Comparison of ENCODE assay signal across 17 cellular contexts in genomic region chr5:54306893-54307292, GRCh38. TPM values are rescaled to one million over a fixed set of nuclear protein-coding genes. Genes with fewer than 3 reads are reported as not detected.
DNase-seq lines count a peak whose midpoint lies in the region; ATAC-seq, FAIRE-seq and TF ChIP-seq lines count a peak whose summit lies in the region.
"Had no signal": no experiment of that assay in that cellular context is flagged by ENCODE, and none has a peak within 500 bp of the region (broad histone marks: within the 10 kb centered on the region; RNA-seq: fewer than 3 reads in every experiment).

No MANE protein-coding gene starts in this region.

- peak overlapping the region; percentile 14 for H3K9ac ChIP-seq in endocrine pancreas (ENCODE audit: control insufficient read depth, insufficient read depth, low read length)
- H3K9ac ChIP-seq: BLaER1 had no signal

- no peaks in the 10 kb centered on the region for H3K36me3 Mint-ChIP-seq in CD4-positive, CD25-positive, alpha-beta regulatory T cell
- peaks cover 2% of the 10 kb centered on the region for H3K36me3 Mint-ChIP-seq in T-helper 17 cell (ENCODE audit: low read depth)
- no peaks in the 10 kb centered on the region for H3K36me3 Mint-ChIP-seq in neural crest cell (ENCODE audit: low read depth)

- peaks cover 4 to 56% (median 40%) of the 10 kb centered on the region in 4 donors for H3K4me1 Mint-ChIP-seq in CD4-positive, CD25-positive, alpha-beta regulatory T cell
- H3K4me1 Mint-ChIP-seq in T-helper 17 cell (peaks cover 35% of the 10 kb centered on the region), neural crest cell (peaks cover 25% of the 10 kb centered on the region)

- H3K27me3 ChIP-seq in CD4-positive, CD25-positive, alpha-beta regulatory T cell (ENCODE audit: control insufficient read depth, insufficient read depth, low read length), result no peaks in the 10 kb centered on the region
- H3K27me3 ChIP-seq in endocrine pancreas (ENCODE audit: control insufficient read depth, insufficient read depth, low read length), result no peaks in the 10 kb centered on the region
- H3K27me3 ChIP-seq: BLaER1 had no signal

- H3K27me3 Mint-ChIP-seq in CD4-positive, CD25-positive, alpha-beta regulatory T cell, result peaks cover 11% of the 10 kb centered on the region
- no peaks in the 10 kb centered on the region for H3K27me3 Mint-ChIP-seq in T-helper 17 cell
- H3K27me3 Mint-ChIP-seq in neural crest cell (ENCODE audit: low read depth), result peaks cover 17% of the 10 kb centered on the region

- no peaks in the 10 kb centered on the region for H3K9me3 Mint-ChIP-seq in CD4-positive, CD25-positive, alpha-beta regulatory T cell
- no peaks in the 10 kb centered on the region for H3K9me3 Mint-ChIP-seq in neural crest cell

- H3K27ac ChIP-seq in CD4-positive, CD25-positive, alpha-beta regulatory T cell (ENCODE audit: insufficient read depth, low read length, poor library complexity, severe bottlenecking), result no peak overlapping the region
- H3K27ac ChIP-seq: 22Rv1, BLaER1 had no signal

- H3K36me3 ChIP-seq in CD4-positive, CD25-positive, alpha-beta regulatory T cell (ENCODE audit: control insufficient read depth, insufficient read depth, low read length), result no peaks in the 10 kb centered on the region
- no peaks in the 10 kb centered on the region for H3K36me3 ChIP-seq in endocrine pancreas (ENCODE audit: control insufficient read depth, insufficient read depth, low read length)
- H3K36me3 ChIP-seq: BLaER1 had no signal

- DNase-seq in CD4-positive, CD25-positive, alpha-beta regulatory T cell, result no peak
- no peak for DNase-seq in T-helper 17 cell
- no peak for DNase-seq in neural crest cell (ENCODE audit: low read depth, low spot score)
- no peak for DNase-seq in A172 (ENCODE audit: low spot score)
- no peak for DNase-seq in NCI-H446 (lab: John Stamatoyannopoulos, UW)
- no peak for DNase-seq in HTR-8/SVneo (ENCODE audit: insufficient read length, low spot score)
- DNase-seq in occipital lobe (lab: John Stamatoyannopoulos, UW), result no peak
- DNase-seq: AML-193, Calu3, DMS 273 treated with DMSO at 0.1 percent for 48 hours, H7, KBM-7 had no signal

- H3K9me3 ChIP-seq in CD4-positive, CD25-positive, alpha-beta regulatory T cell (ENCODE audit: control insufficient read depth in 2 of 2, low read length in 2 of 2), result no peaks in the 10 kb centered on the region
- no peaks in the 10 kb centered on the region for H3K9me3 ChIP-seq in T-helper 17 cell (ENCODE audit: control insufficient read depth, low read length, poor library complexity, severe bottlenecking)
- no peaks in the 10 kb centered on the region for H3K9me3 ChIP-seq in endocrine pancreas (ENCODE audit: control insufficient read depth, low read length)
- H3K9me3 ChIP-seq: BLaER1 had no signal

- H3K4me3 Mint-ChIP-seq in CD4-positive, CD25-positive, alpha-beta regulatory T cell, result peak overlapping the region in 3 of 4 donors; percentile 21 to 83 (median 33)
- H3K4me3 Mint-ChIP-seq in T-helper 17 cell (no peak overlapping the region), neural crest cell (peak overlapping the region; percentile 44)
- H3K4me3 Mint-ChIP-seq: GM23338 had no signal

- FAIRE-seq in HTR-8/SVneo (lab: Jason Lieb, UNC), result no peak
- FAIRE-seq: GM12878 had no signal

- TF ChIP-seq CTCF in neural crest cell (conservative IDR thresholded peaks at IDR 0.05), result no peak

- no peak overlapping the region for H3K27ac Mint-ChIP-seq in CD4-positive, CD25-positive, alpha-beta regulatory T cell
- H3K27ac Mint-ChIP-seq in T-helper 17 cell, result peak overlapping the region; percentile 70
- no peak overlapping the region for H3K27ac Mint-ChIP-seq in neural crest cell (ENCODE audit: unreplicated experiment)
- H3K27ac Mint-ChIP-seq: GM23338 had no signal

- no peak for ATAC-seq in CD4-positive, CD25-positive, alpha-beta regulatory T cell (ENCODE audit: low read depth in 2 of 2)
- no peak for ATAC-seq in T-helper 17 cell
- ATAC-seq: GM12878, GM23338 had no signal

- peaks cover 28% of the 10 kb centered on the region for H3K4me1 ChIP-seq in CD4-positive, CD25-positive, alpha-beta regulatory T cell (ENCODE audit: control insufficient read depth, insufficient read depth, low read length, poor library complexity, severe bottlenecking)
- peaks cover 15% of the 10 kb centered on the region for H3K4me1 ChIP-seq in endocrine pancreas (ENCODE audit: control insufficient read depth, insufficient read depth, low read length)

- no peak overlapping the region for H3K4me3 ChIP-seq in CD4-positive, CD25-positive, alpha-beta regulatory T cell (ENCODE audit: low read depth, low read length)
- peak overlapping the region; percentile 76 for H3K4me3 ChIP-seq in endocrine pancreas (ENCODE audit: control insufficient read depth, insufficient read depth, low read length)
- H3K4me3 ChIP-seq: BLaER1, GM12878, GM23338 had no signal

RNA-seq across cellular contexts. Expression of gene ARL15, which starts 3.5 kb away (rescaled TPM):
- total RNA-seq in CD4-positive, CD25-positive, alpha-beta regulatory T cell, result 27.7 TPM
- polyA plus RNA-seq in CD4-positive, CD25-positive, alpha-beta regulatory T cell, result 10 to 100 TPM; 16.5 to 23.2 (median 18.6) TPM
- total RNA-seq in T-helper 17 cell (10 to 100 TPM; 17.7 to 24.6 TPM), neural crest cell (18.4 and 20.6 TPM in 2 replicates), occipital lobe (125 TPM)
- total RNA-seq in A172 (2014; rRNA removed; shearing (Covaris generic)), result 28.3 and 29.7 TPM in 2 replicates
